In the genomic region with DNA sequence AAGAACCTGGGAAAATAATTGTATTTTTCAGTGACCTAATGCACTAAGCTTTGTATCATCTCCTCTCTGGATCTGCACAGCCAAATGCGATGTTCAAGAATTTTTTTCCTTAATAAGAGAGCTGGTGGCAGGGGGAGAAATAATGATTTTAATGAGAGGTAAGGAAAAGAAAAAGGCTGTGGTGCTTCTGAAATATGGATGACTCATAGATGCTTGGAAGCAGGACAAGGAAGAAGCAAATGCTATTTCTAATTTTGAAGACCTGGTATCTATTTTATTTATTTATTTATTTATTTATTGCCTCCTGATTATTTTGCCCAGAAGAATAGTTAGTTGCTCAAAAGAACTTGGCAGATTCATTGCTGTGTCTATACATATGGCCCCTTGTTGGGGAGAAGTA, we compare ENCODE assay signal across 1 cellular context.
TF ChIP-seq lines count a peak whose summit lies in the region.

No MANE protein-coding gene starts in this region.

TF ChIP-seq in IMR-90, 13 proteins besides CTCF, POLR2A, EP300 and RAD21:
- no peak; the same call in 1 of the 2 replicates for TF ChIP-seq FOS (IDR thresholded peaks at IDR 0.05; ENCODE audit: low read depth, low read length)
- no peak for TF ChIP-seq SMC3 (IDR thresholded peaks at IDR 0.05; ENCODE audit: low read depth, low read length)
- TF ChIP-seq MAFK (IDR thresholded peaks at IDR 0.05; ENCODE audit: low read depth, low read length): no peak
- no peak for TF ChIP-seq BHLHE40 (IDR thresholded peaks at IDR 0.05; ENCODE audit: low read depth, low read length)
- TF ChIP-seq, protein P1, sequence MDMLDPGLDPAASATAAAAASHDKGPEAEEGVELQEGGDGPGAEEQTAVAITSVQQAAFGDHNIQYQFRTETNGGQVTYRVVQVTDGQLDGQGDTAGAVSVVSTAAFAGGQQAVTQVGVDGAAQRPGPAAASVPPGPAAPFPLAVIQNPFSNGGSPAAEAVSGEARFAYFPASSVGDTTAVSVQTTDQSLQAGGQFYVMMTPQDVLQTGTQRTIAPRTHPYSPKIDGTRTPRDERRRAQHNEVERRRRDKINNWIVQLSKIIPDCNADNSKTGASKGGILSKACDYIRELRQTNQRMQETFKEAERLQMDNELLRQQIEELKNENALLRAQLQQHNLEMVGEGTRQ (IDR thresholded peaks at IDR 0.05; ENCODE audit: low read depth, low read length): no peak
- TF ChIP-seq CHD1 (IDR thresholded peaks at IDR 0.05; ENCODE audit: low read depth, low read length): no peak
- no peak for TF ChIP-seq NFE2L2 (IDR thresholded peaks at IDR 0.05; ENCODE audit: low read depth, low read length)
- TF ChIP-seq MXI1 (IDR thresholded peaks at IDR 0.05; ENCODE audit: borderline replicate concordance, low read depth, low read length): no peak
- no peak for TF ChIP-seq CEBPB (IDR thresholded peaks at IDR 0.05; ENCODE audit: low read depth, low read length)
- no peak for TF ChIP-seq RCOR1 (IDR thresholded peaks at IDR 0.05; ENCODE audit: insufficient replicate concordance, low read length)
- no peak for TF ChIP-seq RFX5 (IDR thresholded peaks at IDR 0.05; ENCODE audit: low read depth, low read length)
- TF ChIP-seq, protein P2, sequence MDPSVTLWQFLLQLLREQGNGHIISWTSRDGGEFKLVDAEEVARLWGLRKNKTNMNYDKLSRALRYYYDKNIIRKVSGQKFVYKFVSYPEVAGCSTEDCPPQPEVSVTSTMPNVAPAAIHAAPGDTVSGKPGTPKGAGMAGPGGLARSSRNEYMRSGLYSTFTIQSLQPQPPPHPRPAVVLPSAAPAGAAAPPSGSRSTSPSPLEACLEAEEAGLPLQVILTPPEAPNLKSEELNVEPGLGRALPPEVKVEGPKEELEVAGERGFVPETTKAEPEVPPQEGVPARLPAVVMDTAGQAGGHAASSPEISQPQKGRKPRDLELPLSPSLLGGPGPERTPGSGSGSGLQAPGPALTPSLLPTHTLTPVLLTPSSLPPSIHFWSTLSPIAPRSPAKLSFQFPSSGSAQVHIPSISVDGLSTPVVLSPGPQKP (IDR thresholded peaks at IDR 0.05; ENCODE audit: borderline replicate concordance, low read depth, low read length): no peak
- TF ChIP-seq MAZ (IDR thresholded peaks at IDR 0.05; ENCODE audit: borderline replicate concordance, low read depth, low read length): no peak
TF ChIP-seq in IMR-90: peak in this region for 0.
